In the genomic region with DNA sequence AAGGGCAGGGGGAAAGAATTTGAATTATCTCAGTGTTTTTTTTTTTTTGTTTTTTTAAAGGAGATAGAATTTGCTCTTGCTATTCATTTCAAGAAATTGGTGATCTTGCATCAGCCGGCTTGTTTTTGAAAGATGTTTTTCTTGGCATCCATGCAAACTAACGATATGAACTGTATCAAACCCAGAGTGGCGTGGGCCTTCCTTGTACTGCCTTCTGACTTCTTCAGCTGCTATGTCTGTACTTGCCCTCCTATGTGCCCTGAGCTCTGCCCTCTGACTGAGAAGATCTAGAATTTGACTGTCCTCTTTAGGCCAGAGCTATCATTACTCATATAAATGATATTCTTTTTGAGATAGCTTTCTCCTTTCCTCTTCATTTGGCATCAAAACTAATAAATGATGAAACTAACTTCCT, we compare ENCODE assay signal across 4 cellular contexts.
TF ChIP-seq lines count a peak whose summit lies in the region.

No MANE protein-coding gene starts in this region.

TF ChIP-seq in A549, 52 proteins besides CTCF, POLR2A, EP300 and RAD21:
- TF ChIP-seq MAZ (IDR thresholded peaks at IDR 0.05; ENCODE audit: borderline replicate concordance, low read depth, low read length) (no peak), RARB (CRISPR knock-in tag; IDR thresholded peaks at IDR 0.05) (no peak), CHD4 (IDR thresholded peaks at IDR 0.05; ENCODE audit: borderline replicate concordance) (no peak), HOXB5 (CRISPR knock-in tag; IDR thresholded peaks at IDR 0.05) (no peak), RFX5 (IDR thresholded peaks at IDR 0.05) (no peak), NFE2L2 (conservative IDR thresholded peaks at IDR 0.05; ENCODE audit: low read length) (no peak), CBX8 (IDR thresholded peaks at IDR 0.05) (no peak), CEBPB (IDR thresholded peaks at IDR 0.05) (no peak), HOXB13 (CRISPR knock-in tag; IDR thresholded peaks at IDR 0.05; ENCODE audit: low read depth) (no peak), RCOR1 (IDR thresholded peaks at IDR 0.05; ENCODE audit: low read depth, low read length) (no peak), EHF (CRISPR knock-in tag; IDR thresholded peaks at IDR 0.05) (no peak), NR3C1 (IDR thresholded peaks at IDR 0.05) (no peak)
- TF ChIP-seq, protein P1, sequence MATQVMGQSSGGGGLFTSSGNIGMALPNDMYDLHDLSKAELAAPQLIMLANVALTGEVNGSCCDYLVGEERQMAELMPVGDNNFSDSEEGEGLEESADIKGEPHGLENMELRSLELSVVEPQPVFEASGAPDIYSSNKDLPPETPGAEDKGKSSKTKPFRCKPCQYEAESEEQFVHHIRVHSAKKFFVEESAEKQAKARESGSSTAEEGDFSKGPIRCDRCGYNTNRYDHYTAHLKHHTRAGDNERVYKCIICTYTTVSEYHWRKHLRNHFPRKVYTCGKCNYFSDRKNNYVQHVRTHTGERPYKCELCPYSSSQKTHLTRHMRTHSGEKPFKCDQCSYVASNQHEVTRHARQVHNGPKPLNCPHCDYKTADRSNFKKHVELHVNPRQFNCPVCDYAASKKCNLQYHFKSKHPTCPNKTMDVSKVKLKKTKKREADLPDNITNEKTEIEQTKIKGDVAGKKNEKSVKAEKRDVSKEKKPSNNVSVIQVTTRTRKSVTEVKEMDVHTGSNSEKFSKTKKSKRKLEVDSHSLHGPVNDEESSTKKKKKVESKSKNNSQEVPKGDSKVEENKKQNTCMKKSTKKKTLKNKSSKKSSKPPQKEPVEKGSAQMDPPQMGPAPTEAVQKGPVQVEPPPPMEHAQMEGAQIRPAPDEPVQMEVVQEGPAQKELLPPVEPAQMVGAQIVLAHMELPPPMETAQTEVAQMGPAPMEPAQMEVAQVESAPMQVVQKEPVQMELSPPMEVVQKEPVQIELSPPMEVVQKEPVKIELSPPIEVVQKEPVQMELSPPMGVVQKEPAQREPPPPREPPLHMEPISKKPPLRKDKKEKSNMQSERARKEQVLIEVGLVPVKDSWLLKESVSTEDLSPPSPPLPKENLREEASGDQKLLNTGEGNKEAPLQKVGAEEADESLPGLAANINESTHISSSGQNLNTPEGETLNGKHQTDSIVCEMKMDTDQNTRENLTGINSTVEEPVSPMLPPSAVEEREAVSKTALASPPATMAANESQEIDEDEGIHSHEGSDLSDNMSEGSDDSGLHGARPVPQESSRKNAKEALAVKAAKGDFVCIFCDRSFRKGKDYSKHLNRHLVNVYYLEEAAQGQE (IDR thresholded peaks at IDR 0.05): no peak
- TF ChIP-seq, protein P2, sequence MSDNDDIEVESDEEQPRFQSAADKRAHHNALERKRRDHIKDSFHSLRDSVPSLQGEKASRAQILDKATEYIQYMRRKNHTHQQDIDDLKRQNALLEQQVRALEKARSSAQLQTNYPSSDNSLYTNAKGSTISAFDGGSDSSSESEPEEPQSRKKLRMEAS (IDR thresholded peaks at IDR 0.05): no peak

TF ChIP-seq in HCT116, 20 proteins besides CTCF, POLR2A, EP300 and RAD21:
- TF ChIP-seq SRF (IDR thresholded peaks at IDR 0.05; ENCODE audit: low read depth) (no peak), ZNF274 (IDR thresholded peaks at IDR 0.05; ENCODE audit: low read depth, low read length) (no peak), YY1 (IDR thresholded peaks at IDR 0.05; ENCODE audit: extremely low read depth, insufficient replicate concordance, low read depth, low read length) (no peak), CEBPB (IDR thresholded peaks at IDR 0.05; ENCODE audit: low read depth) (peak; percentile 34; the same call in 1 of the 2 replicates), EZH2 (IDR thresholded peaks at IDR 0.05) (no peak)
- TF ChIP-seq, protein P3, sequence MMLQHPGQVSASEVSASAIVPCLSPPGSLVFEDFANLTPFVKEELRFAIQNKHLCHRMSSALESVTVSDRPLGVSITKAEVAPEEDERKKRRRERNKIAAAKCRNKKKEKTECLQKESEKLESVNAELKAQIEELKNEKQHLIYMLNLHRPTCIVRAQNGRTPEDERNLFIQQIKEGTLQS (IDR thresholded peaks at IDR 0.05): no peak
- TF ChIP-seq, protein P4, sequence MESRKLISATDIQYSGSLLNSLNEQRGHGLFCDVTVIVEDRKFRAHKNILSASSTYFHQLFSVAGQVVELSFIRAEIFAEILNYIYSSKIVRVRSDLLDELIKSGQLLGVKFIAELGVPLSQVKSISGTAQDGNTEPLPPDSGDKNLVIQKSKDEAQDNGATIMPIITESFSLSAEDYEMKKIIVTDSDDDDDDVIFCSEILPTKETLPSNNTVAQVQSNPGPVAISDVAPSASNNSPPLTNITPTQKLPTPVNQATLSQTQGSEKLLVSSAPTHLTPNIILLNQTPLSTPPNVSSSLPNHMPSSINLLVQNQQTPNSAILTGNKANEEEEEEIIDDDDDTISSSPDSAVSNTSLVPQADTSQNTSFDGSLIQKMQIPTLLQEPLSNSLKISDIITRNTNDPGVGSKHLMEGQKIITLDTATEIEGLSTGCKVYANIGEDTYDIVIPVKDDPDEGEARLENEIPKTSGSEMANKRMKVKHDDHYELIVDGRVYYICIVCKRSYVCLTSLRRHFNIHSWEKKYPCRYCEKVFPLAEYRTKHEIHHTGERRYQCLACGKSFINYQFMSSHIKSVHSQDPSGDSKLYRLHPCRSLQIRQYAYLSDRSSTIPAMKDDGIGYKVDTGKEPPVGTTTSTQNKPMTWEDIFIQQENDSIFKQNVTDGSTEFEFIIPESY (IDR thresholded peaks at IDR 0.05; ENCODE audit: extremely low read depth, insufficient replicate concordance, low read length): no peak

TF ChIP-seq in K562, 482 proteins besides CTCF, POLR2A, EP300 and RAD21:
- TF ChIP-seq, protein P5, sequence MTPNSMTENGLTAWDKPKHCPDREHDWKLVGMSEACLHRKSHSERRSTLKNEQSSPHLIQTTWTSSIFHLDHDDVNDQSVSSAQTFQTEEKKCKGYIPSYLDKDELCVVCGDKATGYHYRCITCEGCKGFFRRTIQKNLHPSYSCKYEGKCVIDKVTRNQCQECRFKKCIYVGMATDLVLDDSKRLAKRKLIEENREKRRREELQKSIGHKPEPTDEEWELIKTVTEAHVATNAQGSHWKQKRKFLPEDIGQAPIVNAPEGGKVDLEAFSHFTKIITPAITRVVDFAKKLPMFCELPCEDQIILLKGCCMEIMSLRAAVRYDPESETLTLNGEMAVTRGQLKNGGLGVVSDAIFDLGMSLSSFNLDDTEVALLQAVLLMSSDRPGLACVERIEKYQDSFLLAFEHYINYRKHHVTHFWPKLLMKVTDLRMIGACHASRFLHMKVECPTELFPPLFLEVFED (CRISPR knock-in tag; conservative IDR thresholded peaks at IDR 0.05): no peak
- no peak for TF ChIP-seq SMARCB1 (IDR thresholded peaks at IDR 0.05; ENCODE audit: insufficient read length, low read depth)
- no peak for TF ChIP-seq DMBX1 (CRISPR knock-in tag; IDR thresholded peaks at IDR 0.05; ENCODE audit: borderline replicate concordance)
- TF ChIP-seq ZSCAN29 (IDR thresholded peaks at IDR 0.05): no peak
- peak; percentile 24 to 45; a peak in 2 of 4 replicates for TF ChIP-seq TRIM24 (IDR thresholded peaks at IDR 0.05)
- no peak for TF ChIP-seq CEBPG (CRISPR knock-in tag; IDR thresholded peaks at IDR 0.05)
- TF ChIP-seq CEBPG (tag; conservative IDR thresholded peaks at IDR 0.05 in 1 of 2, IDR thresholded peaks at IDR 0.05 in 1 of 2): 0 out of 4 replicates have a peak, but pooled peaks of 1 of the 2 experiments have one; percentile 15

TF ChIP-seq in HepG2, 621 proteins besides CTCF, POLR2A, EP300 and RAD21:
- TF ChIP-seq SETDB1 (CRISPR knock-in tag; IDR thresholded peaks at IDR 0.05; ENCODE audit: borderline replicate concordance) (no peak), ZFAT (CRISPR knock-in tag; conservative IDR thresholded peaks at IDR 0.05) (no peak), SP2 (CRISPR knock-in tag; IDR thresholded peaks at IDR 0.05) (no peak), ZNF569 (CRISPR knock-in tag; IDR thresholded peaks at IDR 0.05; ENCODE audit: borderline replicate concordance) (no peak), SOX5 (CRISPR knock-in tag; IDR thresholded peaks at IDR 0.05; ENCODE audit: borderline replicate concordance) (no peak), ASH2L (IDR thresholded peaks at IDR 0.05; ENCODE audit: insufficient read length, low read depth, low read length) (no peak), HMG20A (CRISPR knock-in tag; IDR thresholded peaks at IDR 0.05; ENCODE audit: borderline replicate concordance) (no peak), ZNF3 (CRISPR knock-in tag; IDR thresholded peaks at IDR 0.05) (no peak), JUN (CRISPR knock-in tag; IDR thresholded peaks at IDR 0.05) (no peak), ZNF841 (CRISPR knock-in tag; IDR thresholded peaks at IDR 0.05; ENCODE audit: borderline replicate concordance) (no peak)
- TF ChIP-seq, protein P6, sequence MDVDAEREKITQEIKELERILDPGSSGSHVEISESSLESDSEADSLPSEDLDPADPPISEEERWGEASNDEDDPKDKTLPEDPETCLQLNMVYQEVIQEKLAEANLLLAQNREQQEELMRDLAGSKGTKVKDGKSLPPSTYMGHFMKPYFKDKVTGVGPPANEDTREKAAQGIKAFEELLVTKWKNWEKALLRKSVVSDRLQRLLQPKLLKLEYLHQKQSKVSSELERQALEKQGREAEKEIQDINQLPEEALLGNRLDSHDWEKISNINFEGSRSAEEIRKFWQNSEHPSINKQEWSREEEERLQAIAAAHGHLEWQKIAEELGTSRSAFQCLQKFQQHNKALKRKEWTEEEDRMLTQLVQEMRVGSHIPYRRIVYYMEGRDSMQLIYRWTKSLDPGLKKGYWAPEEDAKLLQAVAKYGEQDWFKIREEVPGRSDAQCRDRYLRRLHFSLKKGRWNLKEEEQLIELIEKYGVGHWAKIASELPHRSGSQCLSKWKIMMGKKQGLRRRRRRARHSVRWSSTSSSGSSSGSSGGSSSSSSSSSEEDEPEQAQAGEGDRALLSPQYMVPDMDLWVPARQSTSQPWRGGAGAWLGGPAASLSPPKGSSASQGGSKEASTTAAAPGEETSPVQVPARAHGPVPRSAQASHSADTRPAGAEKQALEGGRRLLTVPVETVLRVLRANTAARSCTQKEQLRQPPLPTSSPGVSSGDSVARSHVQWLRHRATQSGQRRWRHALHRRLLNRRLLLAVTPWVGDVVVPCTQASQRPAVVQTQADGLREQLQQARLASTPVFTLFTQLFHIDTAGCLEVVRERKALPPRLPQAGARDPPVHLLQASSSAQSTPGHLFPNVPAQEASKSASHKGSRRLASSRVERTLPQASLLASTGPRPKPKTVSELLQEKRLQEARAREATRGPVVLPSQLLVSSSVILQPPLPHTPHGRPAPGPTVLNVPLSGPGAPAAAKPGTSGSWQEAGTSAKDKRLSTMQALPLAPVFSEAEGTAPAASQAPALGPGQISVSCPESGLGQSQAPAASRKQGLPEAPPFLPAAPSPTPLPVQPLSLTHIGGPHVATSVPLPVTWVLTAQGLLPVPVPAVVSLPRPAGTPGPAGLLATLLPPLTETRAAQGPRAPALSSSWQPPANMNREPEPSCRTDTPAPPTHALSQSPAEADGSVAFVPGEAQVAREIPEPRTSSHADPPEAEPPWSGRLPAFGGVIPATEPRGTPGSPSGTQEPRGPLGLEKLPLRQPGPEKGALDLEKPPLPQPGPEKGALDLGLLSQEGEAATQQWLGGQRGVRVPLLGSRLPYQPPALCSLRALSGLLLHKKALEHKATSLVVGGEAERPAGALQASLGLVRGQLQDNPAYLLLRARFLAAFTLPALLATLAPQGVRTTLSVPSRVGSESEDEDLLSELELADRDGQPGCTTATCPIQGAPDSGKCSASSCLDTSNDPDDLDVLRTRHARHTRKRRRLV (CRISPR knock-in tag; IDR thresholded peaks at IDR 0.05): no peak
- TF ChIP-seq, protein P7, sequence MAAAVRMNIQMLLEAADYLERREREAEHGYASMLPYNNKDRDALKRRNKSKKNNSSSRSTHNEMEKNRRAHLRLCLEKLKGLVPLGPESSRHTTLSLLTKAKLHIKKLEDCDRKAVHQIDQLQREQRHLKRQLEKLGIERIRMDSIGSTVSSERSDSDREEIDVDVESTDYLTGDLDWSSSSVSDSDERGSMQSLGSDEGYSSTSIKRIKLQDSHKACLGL (CRISPR knock-in tag; IDR thresholded peaks at IDR 0.05): no peak
